ENCODE assay signal across 8 cellular contexts in the genomic region with DNA sequence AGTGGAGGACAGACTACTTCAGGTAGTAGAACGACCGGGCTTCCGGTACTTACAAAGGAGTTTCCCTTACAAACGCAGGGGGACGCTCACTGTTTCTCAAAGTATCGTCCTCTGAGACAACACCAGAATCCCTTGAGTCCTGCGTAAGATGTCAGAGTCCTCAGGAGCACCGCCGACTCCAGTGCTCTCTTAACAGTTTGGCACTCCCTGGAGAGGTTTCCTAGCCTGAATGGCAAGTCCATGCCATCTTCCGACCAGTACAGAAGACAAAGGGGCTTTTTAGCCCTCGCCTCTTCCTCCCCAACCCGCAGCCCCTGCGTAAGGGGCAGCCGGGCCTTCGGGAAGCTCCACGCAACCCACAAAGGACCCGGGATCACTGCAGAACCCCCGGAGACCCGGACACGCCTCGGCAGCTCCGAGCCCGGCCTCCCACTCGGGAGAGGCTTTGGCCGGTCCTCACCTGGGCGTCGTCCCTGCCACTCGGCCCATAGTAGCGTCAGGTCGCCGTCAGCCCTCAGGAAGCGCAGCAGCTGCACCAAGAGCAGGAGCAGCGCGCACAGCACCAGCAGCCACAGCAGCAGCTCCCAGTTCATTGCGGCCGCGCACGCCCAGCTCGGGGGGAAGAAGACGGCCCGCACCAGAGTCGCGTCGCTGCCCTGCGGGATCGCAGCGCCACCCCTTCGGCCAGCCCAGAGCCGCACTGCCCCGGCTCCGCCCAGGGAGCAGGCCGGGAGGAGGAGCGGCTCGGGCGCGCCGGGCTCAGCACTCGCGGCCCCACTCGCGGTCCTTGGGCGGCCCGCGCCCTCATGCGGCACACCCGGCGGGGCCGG. TPM values are rescaled to one million over a fixed set of nuclear protein-coding genes. Genes with fewer than 3 reads are reported as not detected.
DNase-seq lines count a peak whose midpoint lies in the region; ATAC-seq and TF ChIP-seq lines count a peak whose summit lies in the region.

DHRS7 (minus strand) TSS at position 682 of the 830 bp plus-strand sequence; CDS start at position 593, 89 bp downstream.

- WGBS in mesenchymal stem cell: under 1% methylated on average over 65 of the region's 68 CpGs

- TF ChIP-seq POLR2A in GM19099 (IDR thresholded peaks at IDR 0.05; ENCODE audit: extremely low read depth, insufficient read length, low read depth): peak; percentile 76

- no peak within 1 kb of the TSS for H2BK12ac ChIP-seq in mesenchymal stem cell (ENCODE audit: low read length in 2 of 2)

- H3K79me1 ChIP-seq in mesenchymal stem cell (replicated peaks; ENCODE audit: low read length, poor library complexity, severe bottlenecking): peaks cover 8% of the 10 kb centered on the region

- H3K4me1 ChIP-seq in effector memory CD4-positive, alpha-beta T cell (ENCODE audit: control insufficient read depth, insufficient read depth, low read length, poor library complexity, severe bottlenecking): peaks cover 19% of the 10 kb centered on the region
- H3K4me1 ChIP-seq in mesenchymal stem cell (ENCODE audit: control insufficient read depth, insufficient read depth, low read depth, low read length): peaks cover 1% of the 10 kb centered on the region

- H3K18ac ChIP-seq in mesenchymal stem cell (ENCODE audit: low read depth in 1 of 2, low read length in 2 of 2): peak within 1 kb of the TSS; percentile 87 to 98

- H4K8ac ChIP-seq in mesenchymal stem cell (ENCODE audit: low read length): peak within 1 kb of the TSS; percentile 91

- H3K4ac ChIP-seq in mesenchymal stem cell (ENCODE audit: low read depth in 1 of 2, low read length in 2 of 2): peak within 1 kb of the TSS; percentile 79 to 93

- POLR2A ChIA-PET in activated CD8-positive, alpha-beta T cell treated with anti-CD3 and anti-CD28 coated beads, Interleukin-2, amount 10 ng/mL, durations not matched to agents 7 days and 5 days (lab: Charles Lee): interaction anchor here (0.6 to 3.3 kb wide), 13 partner anchors 11 to 681 kb away, joined by 3 to 16 read pairs (median 3); partner anchors contain the start of genes JKAMP, L3HYPDH, PCNX4 and PPM1A

- H3K23ac ChIP-seq in mesenchymal stem cell (ENCODE audit: low read length in 2 of 2): peak within 1 kb of the TSS in 1 of 2 experiments; percentile 97

- H3K27me3 Mint-ChIP-seq in activated CD8-positive, alpha-beta T cell treated with anti-CD3 and anti-CD28 coated beads, Interleukin-2, amount 10 ng/mL, durations not matched to agents 7 days and 5 days (ENCODE audit: low read depth): peaks cover 6% of the 10 kb centered on the region

- no peak within 1 kb of the TSS for H2BK5ac ChIP-seq in mesenchymal stem cell (ENCODE audit: low read depth, low read length, poor library complexity, severe bottlenecking)

- no peaks in the 10 kb centered on the region for H3K36me3 ChIP-seq in effector memory CD4-positive, alpha-beta T cell (ENCODE audit: control insufficient read depth, insufficient read depth, low read length)
- H3K36me3 ChIP-seq in mesenchymal stem cell (ENCODE audit: control insufficient read depth in 1 of 2, insufficient read depth in 2 of 2, low read depth in 1 of 2, low read length in 2 of 2): peaks cover 0 to 3% of the 10 kb centered on the region in 2 experiments

- peak within 1 kb of the TSS; percentile 96 for H3K27ac Mint-ChIP-seq in activated CD8-positive, alpha-beta T cell treated with anti-CD3 and anti-CD28 coated beads, Interleukin-2, amount 10 ng/mL, durations not matched to agents 7 days and 5 days

- peak within 1 kb of the TSS; percentile 88 for H3K27ac ChIP-seq in effector memory CD4-positive, alpha-beta T cell (ENCODE audit: insufficient read depth, low read length, poor library complexity, severe bottlenecking)
- H3K27ac ChIP-seq in mesenchymal stem cell (ENCODE audit: low read length, poor library complexity, severe bottlenecking): peak within 1 kb of the TSS; percentile 79

- ATAC-seq in HG03378 (IDR thresholded peaks at IDR 0.05; ENCODE audit: unreplicated experiment): peak; percentile 64
- ATAC-seq in activated CD8-positive, alpha-beta T cell treated with anti-CD3 and anti-CD28 coated beads, Interleukin-2, amount 10 ng/mL, durations not matched to agents 7 days and 5 days: peak; percentile 92

- H2BK120ac ChIP-seq in mesenchymal stem cell (ENCODE audit: low read depth, low read length): peak within 1 kb of the TSS; percentile 94

- peak within 1 kb of the TSS; percentile 87 for H2BK15ac ChIP-seq in mesenchymal stem cell (ENCODE audit: low read depth, poor library complexity, severe bottlenecking)

- H2AFZ ChIP-seq in mesenchymal stem cell (ENCODE audit: low read depth, low read length): peak within 1 kb of the TSS; percentile 91

- H3K4me2 ChIP-seq in mesenchymal stem cell (ENCODE audit: low read length, poor library complexity, severe bottlenecking): peak within 1 kb of the TSS; percentile 64

- H3K27me3 ChIP-seq in effector memory CD4-positive, alpha-beta T cell (replicated peaks; ENCODE audit: control insufficient read depth, insufficient read depth, low read length, poor library complexity, severe bottlenecking): no peaks in the 10 kb centered on the region
- H3K27me3 ChIP-seq in mesenchymal stem cell (ENCODE audit: control insufficient read depth in 1 of 2, insufficient read depth in 1 of 2, low read length in 2 of 2): no peaks in the 10 kb centered on the region

- no peak within 1 kb of the TSS for H2AK5ac ChIP-seq in mesenchymal stem cell (ENCODE audit: low read length, severe bottlenecking)

- H3K4me3 Mint-ChIP-seq in activated CD8-positive, alpha-beta T cell treated with anti-CD3 and anti-CD28 coated beads, Interleukin-2, amount 10 ng/mL, durations not matched to agents 7 days and 5 days: peak within 1 kb of the TSS; percentile 98

- peak within 1 kb of the TSS; percentile 79 for H3K4me3 ChIP-seq in effector memory CD4-positive, alpha-beta T cell (ENCODE audit: insufficient read depth, low read depth, low read length, poor library complexity, severe bottlenecking)
- peak within 1 kb of the TSS; percentile 91 to 94 for H3K4me3 ChIP-seq in mesenchymal stem cell (ENCODE audit: insufficient read depth in 1 of 2, low read depth in 1 of 2, low read length in 2 of 2)

- DNase-seq in C1 segment of cervical spinal cord (lab: John Stamatoyannopoulos, UW): peak in 13 of 14 donors; percentile 60 to 90 (median 84)
- peak; percentile 45 for DNase-seq in NCI-H748 treated with DMSO at 0.1 percent for 48 hours (lab: John Stamatoyannopoulos, UW)
- peak; percentile 76 for DNase-seq in activated CD8-positive, alpha-beta T cell treated with anti-CD3 and anti-CD28 coated beads, Interleukin-2, amount 10 ng/mL, durations not matched to agents 7 days and 5 days
- peak; percentile 40 to 59 (median 51) for DNase-seq in effector memory CD4-positive, alpha-beta T cell
- DNase-seq in mesenchymal stem cell: peak; percentile 84
- DNase-seq in stimulated activated CD8-positive, alpha-beta memory T cell treated with anti-CD3 and anti-CD28 coated beads, Interleukin-12 subunit alpha, Interleukin-12 subunit beta, amount 100 ng/mL, for 24 hours (ENCODE audit: extremely low read depth): peak; percentile 33

- no peaks in the 10 kb centered on the region for H3K9me3 ChIP-seq in effector memory CD4-positive, alpha-beta T cell (ENCODE audit: control insufficient read depth, low read length)
- H3K9me3 ChIP-seq in mesenchymal stem cell (ENCODE audit: control insufficient read depth, low read length): no peaks in the 10 kb centered on the region

- no peaks in the 10 kb centered on the region for H3K9me3 Mint-ChIP-seq in activated CD8-positive, alpha-beta T cell treated with anti-CD3 and anti-CD28 coated beads, Interleukin-2, amount 10 ng/mL, durations not matched to agents 7 days and 5 days (ENCODE audit: insufficient read depth)

- H3K36me3 Mint-ChIP-seq in activated CD8-positive, alpha-beta T cell treated with anti-CD3 and anti-CD28 coated beads, Interleukin-2, amount 10 ng/mL, durations not matched to agents 7 days and 5 days (ENCODE audit: low read depth): peaks cover 31% of the 10 kb centered on the region

- H4K91ac ChIP-seq in mesenchymal stem cell (ENCODE audit: low read length): peak within 1 kb of the TSS; percentile 94

- peak within 1 kb of the TSS; percentile 96 for H3K9ac ChIP-seq in mesenchymal stem cell (ENCODE audit: low read length)

- peak within 1 kb of the TSS; percentile 25 to 100 for H3K14ac ChIP-seq in mesenchymal stem cell (ENCODE audit: low read length in 2 of 2)

- H3K4me1 Mint-ChIP-seq in activated CD8-positive, alpha-beta T cell treated with anti-CD3 and anti-CD28 coated beads, Interleukin-2, amount 10 ng/mL, durations not matched to agents 7 days and 5 days (ENCODE audit: low read depth): peaks cover 42% of the 10 kb centered on the region

- CTCF ChIA-PET in activated CD8-positive, alpha-beta T cell treated with anti-CD3 and anti-CD28 coated beads, Interleukin-2, amount 10 ng/mL, durations not matched to agents 7 days and 5 days (lab: Charles Lee): interaction anchor here (0.8 to 5.2 kb wide), 16 partner anchors 10 to 201 kb away, joined by 3 to 55 read pairs (median 6); partner anchors contain the start of genes PCNX4 and PPM1A

RNA-seq across cellular contexts. Expression of gene DHRS7, which starts in this region (rescaled TPM):
- 10 to 100 TPM; 45.7 to 54.4 TPM for total RNA-seq in activated CD8-positive, alpha-beta T cell treated with anti-CD3 and anti-CD28 coated beads, Interleukin-2, amount 10 ng/mL, durations not matched to agents 7 days and 5 days
- 74.0 TPM for polyA plus RNA-seq in mesenchymal stem cell (2013, experiment 1 of 2)
- 76.4 TPM for polyA plus RNA-seq in mesenchymal stem cell (2013, experiment 2 of 2)

Comparison
In these comparisons a context has a peak if more than half of its experiments do, and no peak if none do; other contexts are left out.
1. Peak in every context shown above with its lines: DNase-seq, ATAC-seq, H3K4me3 ChIP-seq and H3K27ac ChIP-seq.
2. DNase-seq: peak in every context shown above with its lines; median percentile 84 in C1 segment of cervical spinal cord; 84 in mesenchymal stem cell; 76 in activated CD8-positive, alpha-beta T cell treated with anti-CD3 and anti-CD28 coated beads, Interleukin-2, amount 10 ng/mL, durations not matched to agents 7 days and 5 days; 51 in effector memory CD4-positive, alpha-beta T cell; 45 in NCI-H748 treated with DMSO at 0.1 percent for 48 hours; 33 in stimulated activated CD8-positive, alpha-beta memory T cell treated with anti-CD3 and anti-CD28 coated beads, Interleukin-12 subunit alpha, Interleukin-12 subunit beta, amount 100 ng/mL, for 24 hours.